In the genomic region with DNA sequence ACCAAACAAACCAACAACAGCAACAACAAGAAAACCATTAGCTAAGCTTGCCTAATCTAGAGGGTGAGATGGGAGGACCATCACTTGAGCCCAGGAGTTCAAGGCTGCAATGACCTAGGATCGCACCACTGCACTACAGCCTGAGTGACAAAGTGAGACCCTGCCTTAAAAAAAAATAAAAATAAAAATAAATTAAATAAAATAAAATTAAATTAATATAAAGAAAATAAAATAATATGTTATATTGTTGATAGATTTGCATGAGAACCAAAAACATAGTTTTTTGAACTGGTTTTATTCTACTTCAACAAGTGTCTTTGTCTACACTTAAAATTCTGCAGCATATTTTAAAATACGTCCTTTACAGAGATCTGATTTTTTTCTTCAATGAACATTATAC, we compare ENCODE assay signal across 23 cellular contexts.
"Had no signal": no experiment of that assay in that cellular context is flagged by ENCODE, and none has a peak within 500 bp of the region (broad histone marks: within the 10 kb centered on the region; RNA-seq: fewer than 3 reads in every experiment).

No MANE protein-coding gene starts in this region.

- H3K27ac ChIP-seq: KMS-11, PC-9, RWPE1, SJCRH30, SK-N-MC had no signal

- H3K27me3 ChIP-seq: SJCRH30 had no signal

- H3K4me3 ChIP-seq: PC-9, SJCRH30, SK-N-MC had no signal

- H3K36me3 ChIP-seq: SJCRH30 had no signal

- H3K4me1 ChIP-seq: SJCRH30 had no signal

- H3K9me3 ChIP-seq: SJCRH30 had no signal

- H3K9ac ChIP-seq: KMS-11 had no signal

- ATAC-seq: Panc1, Right ventricle myocardium inferior, SK-N-SH treated with all-trans-retinoic acid at 6 μM for 48 hours had no signal

- DNase-seq: Karpas-422, KBM-7, MM.1S, NCI-H1048, NCI-H1092 treated with DMSO at 0.1 percent for 48 hours, NCI-H1436, NCI-H1694, NCI-H187 treated with DMSO at 0.1 percent for 48 hours, NCI-H2171 treated with DMSO at 0.1 percent for 48 hours, NCI-H2227 treated with DMSO at 0.1 percent for 48 hours, NCI-H446, NCI-H524 treated with DMSO at 0.1 percent for 48 hours, NCI-H526 treated with DMSO at 0.1 percent for 48 hours, PC-9, SHP77, SIG-M5, SJCRH30 had no signal
